8 cellular contexts compared by ENCODE assay signal in the genomic region with DNA sequence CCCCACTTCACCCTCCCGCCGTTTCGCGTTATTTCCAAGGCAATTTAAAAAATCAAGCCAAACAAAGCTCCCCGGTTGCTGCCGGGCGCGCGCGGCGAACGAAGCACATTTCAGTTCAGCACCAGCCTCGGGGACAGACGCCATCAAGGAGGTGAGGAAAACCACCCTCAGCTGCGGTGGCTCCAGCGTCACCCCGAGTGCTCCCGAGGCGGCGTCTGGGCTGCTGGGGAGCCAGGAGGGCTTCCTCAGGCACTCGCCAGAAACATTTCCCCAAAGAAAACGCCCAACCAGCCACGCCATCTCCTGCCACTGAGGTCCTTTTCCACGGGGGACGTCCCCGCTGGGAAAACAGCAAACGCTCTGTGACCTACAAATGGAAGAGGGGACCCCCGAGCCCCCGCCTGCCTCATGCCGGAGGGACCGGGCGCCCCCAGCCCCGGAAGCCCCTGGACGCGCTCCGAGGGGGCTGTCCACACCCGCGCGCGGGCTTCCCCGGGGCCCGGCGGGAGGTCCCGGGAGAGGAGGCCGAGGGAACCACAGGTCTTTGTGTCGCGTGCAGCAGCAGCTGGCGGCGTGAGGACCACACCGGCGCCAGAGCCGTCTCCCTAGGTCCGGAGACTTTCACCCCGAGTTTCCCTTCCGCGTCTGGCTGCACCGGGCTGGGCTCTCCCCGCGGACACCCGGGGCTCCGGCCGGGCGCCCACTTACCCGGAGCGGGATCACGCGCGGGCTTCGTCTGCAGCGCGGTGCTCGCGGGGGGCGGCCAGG. TPM values are rescaled to one million over a fixed set of nuclear protein-coding genes. Genes with fewer than 3 reads are reported as not detected.
DNase-seq lines count a peak whose midpoint lies in the region; ATAC-seq, FAIRE-seq and TF ChIP-seq lines count a peak whose summit lies in the region.

No MANE protein-coding gene starts in this region.

- no peak overlapping the region for H2AK5ac ChIP-seq in H1 (ENCODE audit: low read depth, low read length)

- H3K18ac ChIP-seq in H1 (ENCODE audit: extremely low read depth, low read length) = no peak overlapping the region; the same call in 1 of the 2 replicates

- H3K23me2 ChIP-seq in H1 (ENCODE audit: low read depth, low read length) = peaks cover 19% of the 10 kb centered on the region

- CTCF ChIA-PET in H1 (lab: Charles Lee; ENCODE audit: partially characterized antibody) = interaction anchor here (1.7 kb wide), 1 partner anchor 82 kb away, joined by 4 read pairs; no protein-coding TSS in a partner anchor

- H3K23ac ChIP-seq in H1 (ENCODE audit: insufficient read length) = no peak overlapping the region

- peaks cover 2 to 6% of the 10 kb centered on the region in 2 experiments for H4K20me1 ChIP-seq in H1 (replicated peaks in 1 of 2; ENCODE audit: control insufficient read depth in 1 of 2, insufficient read depth in 2 of 2, low read length in 2 of 2)

- peak in 1 of 2 experiments; percentile 12; a peak in 1 of 4 replicates for TF ChIP-seq RAD21 in H1 (IDR thresholded peaks at IDR 0.05 in 1 of 2, conservative IDR thresholded peaks at IDR 0.05 in 1 of 2; ENCODE audit: low read depth in 2 of 2, low read length in 2 of 2)

- H2BK120ac ChIP-seq in H1 (replicated peaks; ENCODE audit: low read depth, low read length) = no peak overlapping the region

- DNase-seq in COLO668 (lab: John Stamatoyannopoulos, UW; ENCODE audit: unreplicated experiment) (peak; percentile 83), NCI-H1105 treated with DMSO at 0.1 percent for 48 hours (lab: John Stamatoyannopoulos, UW) (peak; percentile 28), H1 (ENCODE audit: low read depth in 1 of 2, low spot score in 2 of 2) (peak in 1 of 2 experiments; percentile 77), mucosa of descending colon (peak; percentile 65 to 74 (median 72))
- peak; percentile 77 for DNase-seq in activated CD8-positive, alpha-beta memory T cell treated with anti-CD3 and anti-CD28 coated beads for 24 hours
- peak in 5 of 6 experiments; percentile 16 to 44 (median 23) for DNase-seq in stimulated activated naive CD4-positive, alpha-beta T cell (lab: John Stamatoyannopoulos, UW)

- H3K9ac ChIP-seq in H1 (replicated peaks in 1 of 4; ENCODE audit: extremely low read depth in 1 of 4, low read depth in 3 of 4, low read length in 3 of 4) = peak overlapping the region in 3 of 4 experiments; percentile 67 to 88 (median 77); a peak in 5 of 7 replicates

- H3K4ac ChIP-seq in H1 (replicated peaks; ENCODE audit: insufficient read length, low read depth, low read length) = no peak overlapping the region

- no peaks in the 10 kb centered on the region for H3K9me3 ChIP-seq in H1 (ENCODE audit: insufficient read depth in 2 of 2, low read depth in 1 of 2, low read length in 1 of 2)
- H3K9me3 ChIP-seq in mucosa of descending colon = no peaks in the 10 kb centered on the region

- no peak overlapping the region for H4K5ac ChIP-seq in H1 (ENCODE audit: insufficient read length, low read depth, low read length)

- H3K36me3 ChIP-seq in H1 (ENCODE audit: control insufficient read depth in 2 of 4, insufficient read depth in 4 of 4, low read length in 3 of 4) (no peaks in the 10 kb centered on the region), mucosa of descending colon (ENCODE audit: low read depth) (no peaks in the 10 kb centered on the region)

- 0 out of 2 replicates have a peak overlapping the region, but pooled peaks have one; percentile 12 for H2BK5ac ChIP-seq in H1 (ENCODE audit: low read depth, low read length)

- H3K14ac ChIP-seq in H1 (ENCODE audit: insufficient read length) = no peak overlapping the region

- no peak overlapping the region for H2BK12ac ChIP-seq in H1 (ENCODE audit: low read depth, low read length)

- 1% methylated on average over 44 of the region's 74 CpGs; no CpG with 5 or more reads in 1 of the 2 experiments for WGBS in H1 (ENCODE audit: extremely low coverage in 1 of 2, insufficient coverage in 1 of 2, insufficient read length in 1 of 2, insufficient replicate concordance in 2 of 2, low coverage in 1 of 2, low lambda C conversion rate in 2 of 2, missing lambda C conversion rate in 1 of 2), 2 experiments

- H4K91ac ChIP-seq in H1 (replicated peaks; ENCODE audit: insufficient read length, low read length) = no peak overlapping the region

- peaks cover 5 to 29% (median 12%) of the 10 kb centered on the region in 4 experiments for H3K4me1 ChIP-seq in H1 (replicated peaks in 1 of 4; ENCODE audit: control insufficient read depth in 3 of 4, insufficient read depth in 4 of 4, low read length in 3 of 4)
- peaks cover 15% of the 10 kb centered on the region for H3K4me1 ChIP-seq in mucosa of descending colon (ENCODE audit: low read depth)

- H3K79me2 ChIP-seq in H1 (ENCODE audit: control insufficient read depth in 1 of 2, insufficient read depth in 2 of 2, low read length in 2 of 2) = peaks cover 0 to 41% of the 10 kb centered on the region in 2 experiments; a peak in 2 of 4 replicates

- no peak overlapping the region for H3K56ac ChIP-seq in H1 (replicated peaks; ENCODE audit: insufficient read length, low read depth, low read length)

- peak overlapping the region; percentile 82 to 88 for H3K4me2 ChIP-seq in H1 (ENCODE audit: insufficient read depth in 1 of 2, low read depth in 2 of 2, low read length in 2 of 2)

- TF ChIP-seq EP300 in H1 (IDR thresholded peaks at IDR 0.05; ENCODE audit: borderline replicate concordance in 1 of 2, low read depth in 2 of 2, low read length in 2 of 2) = no peak

- peak in 1 of 2 experiments; percentile 39; a peak in 2 of 3 replicates for TF ChIP-seq POLR2A in H1 (IDR thresholded peaks at IDR 0.05; ENCODE audit: control extremely low read depth in 1 of 2, low read depth in 2 of 2, low read length in 2 of 2)

- POLR2A ChIA-PET in H1 (lab: Charles Lee; ENCODE audit: partially characterized antibody) = interaction anchor here (0.9 to 2.6 kb wide), 6 partner anchors 8 to 144 kb away, joined by 3 to 7 read pairs (median 3); a partner anchor contains a TSS

- H2AFZ ChIP-seq in H1 (ENCODE audit: low read length) = no peak overlapping the region

- no peaks in the 10 kb centered on the region; the same call in 1 of the 2 replicates for H3K79me1 ChIP-seq in H1 (ENCODE audit: low read depth, low read length)

- H4K8ac ChIP-seq in H1 (ENCODE audit: extremely low read depth, insufficient read depth, low read length) = peak overlapping the region; percentile 88; the same call in 1 of the 2 replicates

- H2BK15ac ChIP-seq in H1 (ENCODE audit: low read length) = peak overlapping the region; percentile 10; the same call in 1 of the 2 replicates

- no peak overlapping the region for H2BK20ac ChIP-seq in H1 (ENCODE audit: low read length)

- intact Hi-C loops in mucosa of descending colon (cut with DNase I, micrococcal nuclease) = no loop called here

- no peak overlapping the region for H3K27ac ChIP-seq in H1 (ENCODE audit: low read depth, low read length)

- peak; percentile 70 for ATAC-seq in GM21619 (IDR thresholded peaks at IDR 0.05; ENCODE audit: unreplicated experiment)
- peak; percentile 82 for ATAC-seq in mucosa of descending colon
- no peak for ATAC-seq in GM18520 (IDR thresholded peaks at IDR 0.05; ENCODE audit: unreplicated experiment)

- H3K27me3 ChIP-seq in H1 (replicated peaks in 1 of 4; ENCODE audit: control insufficient read depth in 3 of 4, extremely low read depth in 1 of 4, insufficient read depth in 3 of 4, low read length in 3 of 4) = no peaks in the 10 kb centered on the region

- TF ChIP-seq CTCF in H1 (IDR thresholded peaks at IDR 0.05; ENCODE audit: control extremely low read depth in 1 of 3, insufficient read depth in 1 of 3, low read depth in 1 of 3, low read length in 3 of 3) = no peak
- TF ChIP-seq CTCF in mucosa of descending colon (IDR thresholded peaks at IDR 0.05) = no peak

- no peak for FAIRE-seq in H1 (lab: Jason Lieb, UNC)

- H3K4me3 ChIP-seq in H1 (ENCODE audit: extremely low read depth in 1 of 4, insufficient read depth in 2 of 4, low read depth in 3 of 4, low read length in 4 of 4) = peak overlapping the region; percentile 45 to 87 (median 74)
- no peak overlapping the region for H3K4me3 ChIP-seq in mucosa of descending colon

TF ChIP-seq in H1, 55 proteins besides CTCF, POLR2A, EP300 and RAD21 (continues in another document):
- TF ChIP-seq SIX5 (IDR thresholded peaks at IDR 0.05; ENCODE audit: low read depth, low read length) (no peak), EZH2 (IDR thresholded peaks at IDR 0.05; ENCODE audit: low read depth, low read length, severe bottlenecking) (no peak), SP2 (IDR thresholded peaks at IDR 0.05; ENCODE audit: low read length) (no peak), HDAC6 (IDR thresholded peaks at IDR 0.05; ENCODE audit: low read depth, low read length) (no peak), CTBP2 (IDR thresholded peaks at IDR 0.05; ENCODE audit: borderline replicate concordance, insufficient read depth, insufficient read length, low read length) (no peak), YY1 (IDR thresholded peaks at IDR 0.05; ENCODE audit: low read depth, low read length) (no peak), BCL11A (IDR thresholded peaks at IDR 0.05; ENCODE audit: low read depth in 2 of 2, low read length in 2 of 2) (no peak), HDAC2 (IDR thresholded peaks at IDR 0.05; ENCODE audit: borderline replicate concordance in 1 of 2, low read depth in 2 of 2, low read length in 2 of 2) (peak; percentile 30 to 89; a peak in 2 of 4 replicates), SIN3A (conservative IDR thresholded peaks at IDR 0.05 in 1 of 2, IDR thresholded peaks at IDR 0.05 in 1 of 2; ENCODE audit: low read depth in 1 of 2, low read length in 2 of 2) (peak; percentile 99), TAF7 (optimal IDR thresholded peaks at IDR 0.05; ENCODE audit: borderline replicate concordance, low read depth, low read length) (peak; percentile 27), POLR2AphosphoS5 (IDR thresholded peaks at IDR 0.05; ENCODE audit: low read depth, low read length) (peak; percentile 12; the same call in 1 of the 2 replicates)
- TF ChIP-seq, protein P1, sequence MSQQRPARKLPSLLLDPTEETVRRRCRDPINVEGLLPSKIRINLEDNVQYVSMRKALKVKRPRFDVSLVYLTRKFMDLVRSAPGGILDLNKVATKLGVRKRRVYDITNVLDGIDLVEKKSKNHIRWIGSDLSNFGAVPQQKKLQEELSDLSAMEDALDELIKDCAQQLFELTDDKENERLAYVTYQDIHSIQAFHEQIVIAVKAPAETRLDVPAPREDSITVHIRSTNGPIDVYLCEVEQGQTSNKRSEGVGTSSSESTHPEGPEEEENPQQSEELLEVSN (IDR thresholded peaks at IDR 0.05) = peak; percentile 9; the same call in 1 of the 2 replicates

RNA-seq across cellular contexts. Expression of a gene that starts 0.4 kb away (rescaled TPM):
- total RNA-seq in H1 (2021; fragmentation: NEBNext Ultra II Directional; extraction: Animal tissue kit (Norgen Biotek cat#: 25700)) = 96.5 and 96.8 TPM in 2 replicates
- 95.5 and 121 TPM in 2 replicates for polyA plus RNA-seq in H1 (2011; rRNA removed)
- polyA plus RNA-seq in H1 (2011; cell fraction: cytosol; rRNA removed) = 90.5 TPM
- polyA plus RNA-seq in H1 (2011; cell fraction: nucleus; rRNA removed) = 63.4 TPM
- 68.1 to 92.9 TPM (median 76.7 TPM) in 4 replicates for polyA plus RNA-seq in H1 (2012, experiment 1 of 2)
- polyA plus RNA-seq in H1 (2012, experiment 2 of 2) = 94.3 TPM
- polyA plus RNA-seq in H1 (2013, experiment 1 of 2) = 57.1 TPM
- 59.0 TPM for polyA plus RNA-seq in H1 (2013, experiment 2 of 2)
- polyA minus RNA-seq in H1 (2011; rRNA and poly(A)+ RNA removed) = 81.3 and 104 TPM in 2 replicates
- 48.2 TPM for polyA minus RNA-seq in H1 (2011; cell fraction: cytosol; rRNA and poly(A)+ RNA removed)
- 19.7 TPM for polyA minus RNA-seq in H1 (2011; cell fraction: nucleus; rRNA and poly(A)+ RNA removed)
- 1 to 10 TPM; 2.9 to 7.7 (median 4.6) TPM for total RNA-seq in mucosa of descending colon

Comparison
In these comparisons a context has a peak if more than half of its experiments do, and no peak if none do; other contexts are left out.
1. RNA of a gene that starts 0.4 kb away (total RNA-seq): 96.5 to 96.8 TPM in H1; 2.9 to 7.7 TPM in mucosa of descending colon; every median in the first group is over 10 times any median in the second.